ENCODE assay signal across 7 cellular contexts in the genomic region with DNA sequence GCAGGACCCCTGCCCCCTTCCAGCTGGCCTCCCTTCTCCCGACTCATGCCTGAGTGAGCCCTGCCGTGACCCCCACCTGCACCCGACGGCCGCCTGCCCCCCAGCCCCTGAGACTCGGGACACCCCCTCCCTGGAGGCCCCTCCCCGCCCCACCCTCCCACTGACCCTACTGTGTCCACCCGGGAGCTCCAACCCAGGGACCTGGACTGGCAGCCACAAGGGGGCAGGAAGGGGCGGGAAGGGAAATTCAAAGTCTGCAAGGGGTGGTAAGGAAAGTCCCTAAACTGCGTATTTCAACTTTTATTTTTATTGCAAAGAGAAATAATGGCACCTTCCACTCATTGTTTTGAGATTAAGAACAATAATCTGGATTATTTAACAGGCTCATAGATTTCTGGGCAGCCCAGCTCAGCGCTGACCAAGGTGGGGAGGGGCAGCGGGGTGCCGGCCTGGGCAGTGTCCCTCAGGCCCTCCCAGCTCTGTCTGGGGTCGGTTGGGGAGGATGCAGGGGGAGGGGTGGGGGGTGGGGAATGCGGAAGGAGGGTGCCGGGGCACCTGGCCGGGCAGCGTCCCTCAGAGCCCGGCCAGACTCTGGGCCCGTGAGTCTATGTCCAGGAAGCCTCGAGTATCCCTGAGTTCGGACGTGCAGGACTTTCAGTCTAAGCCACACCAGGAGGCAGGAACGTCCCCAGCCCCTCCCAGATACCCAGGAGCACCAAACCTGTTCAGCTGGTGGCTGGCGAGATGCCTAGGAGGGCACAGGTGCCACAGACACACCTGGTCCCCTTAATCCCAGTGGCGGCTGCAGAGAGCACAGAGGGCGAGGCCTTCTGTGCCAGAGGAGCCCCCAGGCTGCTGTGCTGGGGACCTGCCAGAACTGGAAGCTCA. TPM values are rescaled to one million over a fixed set of nuclear protein-coding genes. Genes with fewer than 3 reads are reported as not detected.
DNase-seq lines count a peak whose midpoint lies in the region; ATAC-seq and TF ChIP-seq lines count a peak whose summit lies in the region.
"Had no signal": no experiment of that assay in that cellular context is flagged by ENCODE, and none has a peak within 500 bp of the region (broad histone marks: within the 10 kb centered on the region; RNA-seq: fewer than 3 reads in every experiment).

No MANE protein-coding gene starts in this region.

- H3K4me3 ChIP-seq in body of pancreas (no peak overlapping the region), neuronal stem cell (ENCODE audit: low read length in 2 of 2) (peak overlapping the region in 1 of 2 donors; percentile 27)

- DNase-seq in ACHN: peak; percentile 63
- peak; percentile 88 to 98 (median 96) for DNase-seq in body of pancreas
- DNase-seq in neuronal stem cell (ENCODE audit: low spot score): no peak

- in situ Hi-C loops in ACHN (cut with HindIII; ENCODE audit: low pct_ligation_motif_present, low pct_unique_long_range_greater_than_20kb, low sequenced_read_pairs): no loop called here

- peak overlapping the region; percentile 80 for H3K23ac ChIP-seq in neuronal stem cell (ENCODE audit: low read depth, low read length, poor library complexity)

- H2BK12ac ChIP-seq in neuronal stem cell (ENCODE audit: low read length): no peak overlapping the region

- H3K4me1 ChIP-seq in body of pancreas (peaks cover 34% of the 10 kb centered on the region), neuronal stem cell (ENCODE audit: control insufficient read depth in 2 of 2, insufficient read depth in 1 of 2, low read depth in 1 of 2, low read length in 2 of 2) (peaks cover 16 to 21% of the 10 kb centered on the region in 2 donors)

- no peaks in the 10 kb centered on the region for H3K9me3 ChIP-seq in body of pancreas
- no peaks in the 10 kb centered on the region for H3K9me3 ChIP-seq in neuronal stem cell (replicated peaks in 1 of 2; ENCODE audit: control insufficient read depth in 2 of 2, insufficient read depth in 1 of 2, low read depth in 1 of 2, low read length in 2 of 2)

- H3K36me3 ChIP-seq in body of pancreas (replicated peaks in 1 of 2; ENCODE audit: insufficient read depth in 1 of 2, low read depth in 2 of 2): no peaks in the 10 kb centered on the region
- no peaks in the 10 kb centered on the region for H3K36me3 ChIP-seq in neuronal stem cell (replicated peaks in 1 of 2; ENCODE audit: control insufficient read depth in 2 of 2, insufficient read depth in 2 of 2, low read length in 2 of 2)

- H4K91ac ChIP-seq in neuronal stem cell (ENCODE audit: low read depth, low read length, poor library complexity): no peak overlapping the region

- no peak overlapping the region for H4K8ac ChIP-seq in neuronal stem cell (ENCODE audit: low read depth, low read length)

- H2BK120ac ChIP-seq in neuronal stem cell (ENCODE audit: low read depth, low read length): no peak overlapping the region

- H3K27ac ChIP-seq in body of pancreas: peak overlapping the region; percentile 46 to 89 (median 86)
- no peak overlapping the region for H3K27ac ChIP-seq in neuronal stem cell (replicated peaks; ENCODE audit: low read length)

- peak; percentile 58 for ATAC-seq in body of pancreas
- no peak for ATAC-seq in GM21717 (IDR thresholded peaks at IDR 0.05; ENCODE audit: unreplicated experiment)
- no peak for ATAC-seq in HG02610 (IDR thresholded peaks at IDR 0.05; ENCODE audit: unreplicated experiment)

- peak; percentile 71; the same call in 1 of the 2 replicates for TF ChIP-seq EP300 in Ishikawa (IDR thresholded peaks at IDR 0.05; ENCODE audit: borderline replicate concordance)

- no peak overlapping the region for H3K14ac ChIP-seq in neuronal stem cell (ENCODE audit: low read length)

- intact Hi-C loops in body of pancreas (cut with DNase I): loop anchor here (10.0 kb wide), 1 partner anchor 316 kb away; no protein-coding TSS in a partner anchor

- H3K79me1 ChIP-seq in neuronal stem cell (ENCODE audit: low read depth, low read length): no peaks in the 10 kb centered on the region

- H2BK15ac ChIP-seq in neuronal stem cell (ENCODE audit: low read length): peak overlapping the region; percentile 82

- H3K27me3 ChIP-seq in body of pancreas: no peaks in the 10 kb centered on the region
- peaks cover 0 to 20% (median 0%) of the 10 kb centered on the region in 3 experiments for H3K27me3 ChIP-seq in neuronal stem cell (ENCODE audit: control insufficient read depth in 3 of 3, insufficient read depth in 3 of 3, low read depth in 1 of 3, low read length in 3 of 3)

- H2AFZ ChIP-seq in neuronal stem cell (ENCODE audit: low read length): peak overlapping the region; percentile 84

- peak; percentile 16; the same call in 1 of the 2 replicates for TF ChIP-seq RAD21 in Ishikawa (IDR thresholded peaks at IDR 0.05; ENCODE audit: low read depth)

- peak overlapping the region; percentile 45 for H3K4me2 ChIP-seq in neuronal stem cell (ENCODE audit: insufficient read depth, low read length, poor library complexity, severe bottlenecking)

- TF ChIP-seq CTCF in body of pancreas (IDR thresholded peaks at IDR 0.05): peak in 2 of 7 experiments; percentile 14 to 18

- H3K18ac ChIP-seq in neuronal stem cell (ENCODE audit: low read length): peak overlapping the region; percentile 44

- peak overlapping the region; percentile 75 for H2BK5ac ChIP-seq in neuronal stem cell (ENCODE audit: low read length)

- WGBS in body of pancreas, 2 donors: 11 to 14% methylated on average over 9 to 27 of the region's 27 CpGs
- WGBS in neuronal stem cell (ENCODE audit: extremely low coverage in 2 of 2, insufficient read length in 2 of 2, insufficient replicate concordance in 1 of 2), 2 donors: no CpG with 5 or more reads among the region's 27 CpGs

- H2AK5ac ChIP-seq in neuronal stem cell (ENCODE audit: low read depth, low read length): peak overlapping the region; percentile 63

- TF ChIP-seq POLR2A in body of pancreas (IDR thresholded peaks at IDR 0.05): peak in 1 of 3 donors; percentile 39

- no peak overlapping the region for H3K9ac ChIP-seq in neuronal stem cell (ENCODE audit: low read depth, low read length, poor library complexity)

- H3K4ac ChIP-seq in neuronal stem cell (ENCODE audit: low read length): no peak overlapping the region

TF ChIP-seq in Ishikawa, 13 proteins besides CTCF, POLR2A, EP300 and RAD21:
- TF ChIP-seq CREB1 (IDR thresholded peaks at IDR 0.05; ENCODE audit: low read depth) (no peak), TEAD4 (IDR thresholded peaks at IDR 0.05) (peak; percentile 66), CEBPB (IDR thresholded peaks at IDR 0.05) (no peak), FOXM1 (IDR thresholded peaks at IDR 0.05; ENCODE audit: borderline replicate concordance, low read depth) (no peak), EGR1 (IDR thresholded peaks at IDR 0.05) (no peak), NFIC (IDR thresholded peaks at IDR 0.05) (peak; percentile 87), TCF12 (IDR thresholded peaks at IDR 0.05; ENCODE audit: low read depth) (peak; percentile 95)
- TF ChIP-seq, protein P1, sequence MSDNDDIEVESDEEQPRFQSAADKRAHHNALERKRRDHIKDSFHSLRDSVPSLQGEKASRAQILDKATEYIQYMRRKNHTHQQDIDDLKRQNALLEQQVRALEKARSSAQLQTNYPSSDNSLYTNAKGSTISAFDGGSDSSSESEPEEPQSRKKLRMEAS (IDR thresholded peaks at IDR 0.05): peak; percentile 64
- TF ChIP-seq, protein P2, sequence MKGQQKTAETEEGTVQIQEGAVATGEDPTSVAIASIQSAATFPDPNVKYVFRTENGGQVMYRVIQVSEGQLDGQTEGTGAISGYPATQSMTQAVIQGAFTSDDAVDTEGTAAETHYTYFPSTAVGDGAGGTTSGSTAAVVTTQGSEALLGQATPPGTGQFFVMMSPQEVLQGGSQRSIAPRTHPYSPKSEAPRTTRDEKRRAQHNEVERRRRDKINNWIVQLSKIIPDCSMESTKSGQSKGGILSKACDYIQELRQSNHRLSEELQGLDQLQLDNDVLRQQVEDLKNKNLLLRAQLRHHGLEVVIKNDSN (IDR thresholded peaks at IDR 0.05): no peak
TF ChIP-seq in Ishikawa: peak in this region for 4.

RNA-seq across cellular contexts. Expression of a gene that starts 1.3 kb away (rescaled TPM):
- total RNA-seq in body of pancreas: 1 to 10 TPM; 3.0 to 5.4 TPM
- polyA plus RNA-seq in neuronal stem cell (2013, experiment 1 of 2): not detected
- polyA plus RNA-seq in neuronal stem cell (2013, experiment 2 of 2): not detected

RNA-seq across cellular contexts. Expression of a gene that starts 9.1 kb away (rescaled TPM):
- total RNA-seq in body of pancreas: not detected
- not detected for polyA plus RNA-seq in neuronal stem cell (2013, experiment 1 of 2)
- not detected for polyA plus RNA-seq in neuronal stem cell (2013, experiment 2 of 2)
- total RNA-seq: pulmonary artery endothelial cell had no signal

RNA-seq across cellular contexts. Expression of a gene that starts 15.5 kb away (rescaled TPM):
- total RNA-seq in body of pancreas: 1 to 10 TPM in 1 of 2 donors, under 1 TPM in 1; 0.66 to 2.9 TPM
- 7.5 TPM for polyA plus RNA-seq in neuronal stem cell (2013, experiment 1 of 2)
- 7.2 TPM for polyA plus RNA-seq in neuronal stem cell (2013, experiment 2 of 2)

RNA-seq across cellular contexts. Expression of a gene that starts 17.9 kb away (rescaled TPM):
- total RNA-seq in body of pancreas: 100 to 1,000 TPM in 1 of 2 donors, 10 to 100 TPM in 1; 69.9 to 106 TPM
- polyA plus RNA-seq in neuronal stem cell (2013, experiment 1 of 2): 310 TPM
- polyA plus RNA-seq in neuronal stem cell (2013, experiment 2 of 2): 296 TPM

RNA-seq across cellular contexts. Expression of a gene that starts 35.6 kb away (rescaled TPM):
- 10 to 100 TPM; 20.8 to 33.3 TPM for total RNA-seq in body of pancreas
- polyA plus RNA-seq in neuronal stem cell (2013, experiment 1 of 2): 5.7 TPM
- polyA plus RNA-seq in neuronal stem cell (2013, experiment 2 of 2): 5.8 TPM
